Comparison of ENCODE assay signal across 1 cellular context in the genomic region with DNA sequence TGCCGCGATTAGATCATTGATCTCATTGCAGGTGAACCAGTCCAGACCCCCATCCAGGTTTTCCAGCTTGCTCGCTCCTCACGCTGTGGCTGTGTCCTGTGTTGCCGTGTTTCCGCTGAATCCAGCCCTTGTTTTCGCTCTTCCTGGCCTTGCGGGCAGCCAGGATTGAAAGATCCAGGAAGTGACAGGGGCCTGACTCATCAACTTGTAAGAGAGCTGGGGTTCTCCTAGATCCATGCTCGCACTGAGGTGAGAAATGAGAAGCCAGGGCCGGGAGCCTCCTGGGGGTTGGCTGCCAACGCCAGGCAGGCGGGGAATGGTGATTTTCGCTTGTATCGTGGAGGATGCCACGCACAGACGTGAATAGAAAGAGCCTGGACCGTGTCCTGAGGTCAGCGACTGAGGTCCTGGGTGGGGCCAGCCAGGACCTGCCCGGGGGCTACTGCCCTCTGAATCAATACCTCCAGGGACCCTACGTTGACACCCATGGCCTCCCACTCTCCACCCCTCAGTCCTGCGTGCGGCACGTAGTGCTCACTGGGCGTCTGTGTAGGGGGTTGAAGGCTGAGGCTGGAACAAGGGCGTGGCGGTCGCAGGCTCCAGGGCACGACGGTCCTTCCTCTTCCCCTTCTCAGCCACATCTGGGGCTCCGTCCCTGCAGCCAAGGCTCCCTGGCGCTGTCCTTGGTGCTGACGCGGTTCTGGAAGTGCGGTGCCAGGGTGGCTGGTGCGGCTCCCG.
TF ChIP-seq lines count a peak whose summit lies in the region.

No MANE protein-coding gene starts in this region.

TF ChIP-seq in neural cell, 6 proteins besides CTCF, POLR2A, EP300 and RAD21 (continued from another document):
- peak; percentile 76 for TF ChIP-seq REST (IDR thresholded peaks at IDR 0.05; ENCODE audit: borderline replicate concordance)
